In genomic region chr6:3210024-3210610, GRCh38 we compare ENCODE assay signal across 16 cellular contexts. TPM values are rescaled to one million over a fixed set of nuclear protein-coding genes. Genes with fewer than 3 reads are reported as not detected.
DNase-seq lines count a peak whose midpoint lies in the region; FAIRE-seq and TF ChIP-seq lines count a peak whose summit lies in the region.
"Had no signal": no experiment of that assay in that cellular context is flagged by ENCODE, and none has a peak within 500 bp of the region (broad histone marks: within the 10 kb centered on the region; RNA-seq: fewer than 3 reads in every experiment).

No MANE protein-coding gene starts in this region.

- H2AFZ ChIP-seq in ACC112 (ENCODE audit: low read length, unreplicated experiment) (no peak overlapping the region), hepatocyte (no peak overlapping the region)

- no peak for FAIRE-seq in H54 (lab: Jason Lieb, UNC)
- FAIRE-seq: HTR-8/SVneo had no signal

- DNase-seq in GM20000 (ENCODE audit: low spot score) = peak; percentile 25
- no peak for DNase-seq in NT2/D1 (ENCODE audit: low read depth, low spot score)
- no peak for DNase-seq in hepatocyte (ENCODE audit: low spot score)
- DNase-seq in G401 (ENCODE audit: low spot score) = no peak
- DNase-seq in esophagus squamous epithelium (lab: John Stamatoyannopoulos, UW) = no peak
- no peak for DNase-seq in H54 (ENCODE audit: insufficient read length, low spot score)
- DNase-seq in 8988T = no peak
- DNase-seq: cortex of kidney, GF-D8, NCI-H1048, NCI-H446 treated with DMSO at 0.1 percent for 48 hours, occipital lobe, T-helper 17 cell had no signal

- in situ Hi-C loops in G401 (cut with HindIII; ENCODE audit: low sequenced_read_pairs) = no loop called here

- intact Hi-C loops in esophagus squamous epithelium (cut with DNase I) = no loop called here

- no peaks in the 10 kb centered on the region for H3K9me2 ChIP-seq in hepatocyte (replicated peaks; ENCODE audit: insufficient read depth)

- H3K4me2 ChIP-seq in hepatocyte = no peak overlapping the region

- H3K27ac ChIP-seq in ACC112 (ENCODE audit: low read depth, low read length) (peak overlapping the region; percentile 97), hepatocyte (peak overlapping the region; percentile 80), esophagus squamous epithelium (peak overlapping the region in 1 of 4 donors; percentile 76)
- H3K27ac ChIP-seq: BLaER1 had no signal

- TF ChIP-seq CTCF in GM20000 (IDR thresholded peaks at IDR 0.05; ENCODE audit: extremely low read depth, missing control alignments) (no peak), hepatocyte (IDR thresholded peaks at IDR 0.05; ENCODE audit: poor library complexity) (no peak), esophagus squamous epithelium (IDR thresholded peaks at IDR 0.05) (no peak)

- 93% methylated on average over 9 of the region's 9 CpGs for WGBS in hepatocyte (ENCODE audit: low lambda C conversion rate, missing lambda C conversion rate)
- 76 to 84% methylated on average over 7 to 9 of the region's 9 CpGs for WGBS in esophagus squamous epithelium, 2 donors

- H3K27me3 ChIP-seq in ACC112 (ENCODE audit: insufficient read depth, low read length) = no peaks in the 10 kb centered on the region
- H3K27me3 ChIP-seq in NT2/D1 (ENCODE audit: insufficient read depth, insufficient read length) = no peaks in the 10 kb centered on the region
- no peaks in the 10 kb centered on the region for H3K27me3 ChIP-seq in hepatocyte
- H3K27me3 ChIP-seq in esophagus squamous epithelium = no peaks in the 10 kb centered on the region
- H3K27me3 ChIP-seq: BLaER1 had no signal

- H3K9me3 ChIP-seq in NT2/D1 (ENCODE audit: insufficient read depth, low read length) (no peaks in the 10 kb centered on the region), hepatocyte (ENCODE audit: low read depth) (no peaks in the 10 kb centered on the region), esophagus squamous epithelium (no peaks in the 10 kb centered on the region)
- H3K9me3 ChIP-seq: BLaER1 had no signal

- no peaks in the 10 kb centered on the region for H3K36me3 ChIP-seq in ACC112 (ENCODE audit: insufficient read depth, low read length)
- no peaks in the 10 kb centered on the region for H3K36me3 ChIP-seq in NT2/D1 (ENCODE audit: insufficient read depth, insufficient read length, low read length)
- no peaks in the 10 kb centered on the region for H3K36me3 ChIP-seq in hepatocyte (replicated peaks; ENCODE audit: insufficient read depth, low read depth)
- no peaks in the 10 kb centered on the region for H3K36me3 ChIP-seq in esophagus squamous epithelium
- H3K36me3 ChIP-seq: BLaER1 had no signal

- H3K79me2 ChIP-seq in ACC112 (ENCODE audit: control insufficient read depth, insufficient read depth, low read length, unreplicated experiment) = no peaks in the 10 kb centered on the region
- H3K79me2 ChIP-seq in hepatocyte = no peaks in the 10 kb centered on the region

- H4K20me1 ChIP-seq in hepatocyte (ENCODE audit: insufficient read depth, poor library complexity, severe bottlenecking) = no peaks in the 10 kb centered on the region
- H4K20me1 ChIP-seq: BLaER1 had no signal

- peak overlapping the region; percentile 7 for H3K9ac ChIP-seq in NT2/D1 (ENCODE audit: insufficient read length, low read depth)
- H3K9ac ChIP-seq: BLaER1 had no signal

- TF ChIP-seq POLR2A in esophagus squamous epithelium (IDR thresholded peaks at IDR 0.05) = no peak
- no peak for TF ChIP-seq POLR2A in H54 (IDR thresholded peaks at IDR 0.05; ENCODE audit: low read depth, low read length)

- peaks cover 46% of the 10 kb centered on the region for H3K4me1 ChIP-seq in ACC112 (ENCODE audit: control insufficient read depth, insufficient read depth, low read length, unreplicated experiment)
- peaks cover 3% of the 10 kb centered on the region for H3K4me1 ChIP-seq in NT2/D1 (ENCODE audit: insufficient read depth, insufficient read length)
- H3K4me1 ChIP-seq in hepatocyte (ENCODE audit: insufficient read depth) = peaks cover 7% of the 10 kb centered on the region
- H3K4me1 ChIP-seq in esophagus squamous epithelium = peaks cover 19 to 44% (median 30%) of the 10 kb centered on the region in 3 donors

- no peak overlapping the region for H3K4me3 ChIP-seq in ACC112 (ENCODE audit: low read depth, low read length)
- H3K4me3 ChIP-seq in NT2/D1 (ENCODE audit: insufficient read length, low read depth) = no peak overlapping the region
- no peak overlapping the region for H3K4me3 ChIP-seq in hepatocyte
- H3K4me3 ChIP-seq in esophagus squamous epithelium = no peak overlapping the region
- H3K4me3 ChIP-seq: BLaER1 had no signal

RNA-seq across cellular contexts. Expression of gene TUBB2B, which starts 17.3 kb away (rescaled TPM):
- total RNA-seq in hepatocyte (72.0 and 72.2 TPM in 2 replicates), esophagus squamous epithelium (1 to 10 TPM; 1.6 to 5.0 (median 3.2) TPM)
- 31.2 and 36.4 TPM in 2 replicates for polyA plus RNA-seq in hepatocyte
- 31.6 and 39.2 TPM in 2 replicates for total RNA-seq in G401 (2014; rRNA removed; shearing (Covaris generic))

RNA-seq across cellular contexts. Expression of gene PSMG4, which starts 48.6 kb away (rescaled TPM):
- total RNA-seq in hepatocyte (8.1 and 15.5 TPM in 2 replicates), esophagus squamous epithelium (10 to 100 TPM in 3 of 4 donors, 1 to 10 TPM in 1; 9.4 to 36.0 (median 14.9) TPM)
- 26.4 and 28.1 TPM in 2 replicates for polyA plus RNA-seq in hepatocyte
- total RNA-seq in G401 (2014; rRNA removed; shearing (Covaris generic)) = 26.6 and 54.5 TPM in 2 replicates

RNA-seq across cellular contexts. Expression of gene TUBB2A, which starts 52.8 kb away (rescaled TPM):
- total RNA-seq in hepatocyte (97.2 and 115 TPM in 2 replicates), esophagus squamous epithelium (100 to 1,000 TPM in 2 of 4 donors, 10 to 100 TPM in 2; 35.9 to 149 (median 93.5) TPM)
- 183 and 185 TPM in 2 replicates for polyA plus RNA-seq in hepatocyte
- total RNA-seq in G401 (2014; rRNA removed; shearing (Covaris generic)) = 169 and 184 TPM in 2 replicates
